19 cellular contexts compared by ENCODE assay signal in the genomic region with DNA sequence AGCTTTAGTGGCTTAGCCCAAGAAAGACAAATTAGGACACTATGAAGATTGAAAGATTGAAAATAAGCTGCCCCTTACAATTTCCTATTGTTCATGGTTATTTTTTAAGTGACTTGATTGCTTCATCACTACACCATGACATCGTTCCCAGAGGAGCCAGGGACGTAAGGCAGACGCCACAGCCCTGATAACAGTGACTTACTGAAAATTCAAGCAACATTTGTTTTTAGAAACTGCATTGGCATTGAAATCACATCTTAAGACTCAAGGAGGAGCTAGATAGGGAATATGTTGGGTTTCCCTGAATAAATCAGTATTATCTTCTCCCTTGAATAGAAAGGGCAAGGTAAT. TPM values are rescaled to one million over a fixed set of nuclear protein-coding genes. Genes with fewer than 3 reads are reported as not detected.
DNase-seq lines count a peak whose midpoint lies in the region; ATAC-seq and TF ChIP-seq lines count a peak whose summit lies in the region.
"Had no signal": no experiment of that assay in that cellular context is flagged by ENCODE, and none has a peak within 500 bp of the region (broad histone marks: within the 10 kb centered on the region; RNA-seq: fewer than 3 reads in every experiment).

No MANE protein-coding gene starts in this region.

- no peaks in the 10 kb centered on the region for H3K27me3 ChIP-seq in RWPE2 (ENCODE audit: insufficient read depth, poor library complexity, severe bottlenecking)
- no peaks in the 10 kb centered on the region for H3K27me3 ChIP-seq in left ventricle myocardium inferior (ENCODE audit: low read depth)
- no peaks in the 10 kb centered on the region for H3K27me3 ChIP-seq in rectal smooth muscle tissue (ENCODE audit: control insufficient read depth, insufficient read depth, low read length)
- H3K27me3 ChIP-seq: transverse colon had no signal

- intact Hi-C loops in left ventricle myocardium inferior (cut with micrococcal nuclease), result no loop called here

- H3K4me1 Mint-ChIP-seq in chondrocyte (ENCODE audit: low read depth) (peaks cover 97% of the 10 kb centered on the region), glutamatergic neuron (ENCODE audit: low read depth, unreplicated experiment) (peaks cover 13% of the 10 kb centered on the region)

- no peak overlapping the region for H3K9ac ChIP-seq in rectal smooth muscle tissue (ENCODE audit: low read length)

- H3K4me3 ChIP-seq in RWPE2 (ENCODE audit: severe bottlenecking) (no peak overlapping the region), left ventricle myocardium inferior (no peak overlapping the region), rectal smooth muscle tissue (ENCODE audit: low read length) (no peak overlapping the region)
- H3K4me3 ChIP-seq: lung, transverse colon had no signal

- H3K27ac Mint-ChIP-seq in chondrocyte (ENCODE audit: unreplicated experiment) (peak overlapping the region; percentile 91), glutamatergic neuron (ENCODE audit: unreplicated experiment) (no peak overlapping the region)
- H3K27ac Mint-ChIP-seq: CD8-positive, alpha-beta T cell had no signal

- peaks cover 2% of the 10 kb centered on the region for H3K36me3 Mint-ChIP-seq in chondrocyte (ENCODE audit: low read depth)
- H3K36me3 Mint-ChIP-seq in glutamatergic neuron (ENCODE audit: unreplicated experiment), result no peaks in the 10 kb centered on the region
- H3K36me3 Mint-ChIP-seq: CD8-positive, alpha-beta T cell had no signal

- TF ChIP-seq CTCF in RWPE2 (IDR thresholded peaks at IDR 0.05; ENCODE audit: poor library complexity, severe bottlenecking), result no peak
- no peak for TF ChIP-seq CTCF in chondrocyte (IDR thresholded peaks at IDR 0.05)
- no peak for TF ChIP-seq CTCF in left ventricle myocardium inferior (IDR thresholded peaks at IDR 0.05; ENCODE audit: borderline replicate concordance)
- TF ChIP-seq CTCF in glutamatergic neuron (IDR thresholded peaks at IDR 0.05; ENCODE audit: partially characterized antibody, unreplicated experiment), result no peak

- H3K27ac ChIP-seq in RWPE2 (ENCODE audit: poor library complexity, severe bottlenecking) (peak overlapping the region; percentile 57), left ventricle myocardium inferior (replicated peaks) (peak overlapping the region; percentile 2), rectal smooth muscle tissue (ENCODE audit: low read depth, low read length) (peak overlapping the region; percentile 17), substantia nigra (ENCODE audit: low read depth, low read length, poor library complexity, severe bottlenecking) (no peak overlapping the region)

- DNase-seq in RWPE2 (ENCODE audit: low spot score) (no peak), chondrocyte (ENCODE audit: low spot score) (no peak), left ventricle myocardium inferior (peak; percentile 16), NCI-H187 treated with DMSO at 0.1 percent for 48 hours (lab: John Stamatoyannopoulos, UW) (no peak), NCI-H2107 treated with DMSO at 0.1 percent for 48 hours (lab: John Stamatoyannopoulos, UW; ENCODE audit: unreplicated experiment) (no peak), substantia nigra (lab: John Stamatoyannopoulos, UW) (no peak), glutamatergic neuron (no peak)
- DNase-seq: activated CD4-positive, alpha-beta T cell treated with anti-CD3 and anti-CD28 coated beads for 36 hours; CD8-positive, alpha-beta T cell; DMS53; effector memory CD4-positive, alpha-beta T cell; GF-D8; NCI-H1436 treated with DMSO at 0.1 percent for 48 hours; posterior cingulate gyrus; stimulated activated naive CD4-positive, alpha-beta T cell treated with Interleukin-2 at 50 U/mL for 16 hours; transverse colon had no signal

- H3K9me3 ChIP-seq in RWPE2 (ENCODE audit: severe bottlenecking), result no peaks in the 10 kb centered on the region
- no peaks in the 10 kb centered on the region for H3K9me3 ChIP-seq in left ventricle myocardium inferior (replicated peaks)
- H3K9me3 ChIP-seq: transverse colon had no signal

- H3K27me3 Mint-ChIP-seq in chondrocyte (ENCODE audit: low read depth), result no peaks in the 10 kb centered on the region
- no peaks in the 10 kb centered on the region for H3K27me3 Mint-ChIP-seq in glutamatergic neuron (ENCODE audit: unreplicated experiment)
- H3K27me3 Mint-ChIP-seq: activated CD4-positive, alpha-beta T cell treated with anti-CD3 and anti-CD28 coated beads for 36 hours; IgD-negative memory B cell had no signal

- no peaks in the 10 kb centered on the region for H3K36me3 ChIP-seq in RWPE2 (ENCODE audit: low read depth)
- no peaks in the 10 kb centered on the region for H3K36me3 ChIP-seq in left ventricle myocardium inferior
- no peaks in the 10 kb centered on the region for H3K36me3 ChIP-seq in rectal smooth muscle tissue (ENCODE audit: control insufficient read depth, insufficient read depth, low read length)
- H3K36me3 ChIP-seq: transverse colon had no signal

- H3K4me1 ChIP-seq in RWPE2 (ENCODE audit: insufficient read depth, poor library complexity, severe bottlenecking), result peaks cover 62% of the 10 kb centered on the region
- H3K4me1 ChIP-seq in left ventricle myocardium inferior, result peaks cover 39% of the 10 kb centered on the region
- peaks cover 17% of the 10 kb centered on the region for H3K4me1 ChIP-seq in rectal smooth muscle tissue (ENCODE audit: control insufficient read depth, insufficient read depth, low read length)

- no peak for ATAC-seq in RWPE2 (ENCODE audit: low read depth)
- ATAC-seq: CD8-positive, alpha-beta T cell had no signal

- H3K4me3 Mint-ChIP-seq in chondrocyte (ENCODE audit: unreplicated experiment), result no peak overlapping the region
- no peak overlapping the region for H3K4me3 Mint-ChIP-seq in glutamatergic neuron (ENCODE audit: unreplicated experiment)
- H3K4me3 Mint-ChIP-seq: activated CD4-positive, alpha-beta T cell treated with anti-CD3 and anti-CD28 coated beads for 36 hours; CD8-positive, alpha-beta T cell; IgD-negative memory B cell had no signal

- peaks cover 9% of the 10 kb centered on the region for H3K9me3 Mint-ChIP-seq in chondrocyte (ENCODE audit: low read depth)
- H3K9me3 Mint-ChIP-seq in glutamatergic neuron (ENCODE audit: unreplicated experiment), result no peaks in the 10 kb centered on the region
- H3K9me3 Mint-ChIP-seq: CD8-positive, alpha-beta T cell; IgD-negative memory B cell had no signal

RNA-seq across cellular contexts. Expression of a gene that starts 38.7 kb away (rescaled TPM):
- total RNA-seq in chondrocyte (35.1 to 138 TPM (median 37.4 TPM) in 3 replicates), left ventricle myocardium inferior (179 TPM), glutamatergic neuron (ENCODE audit: unreplicated experiment) (84.9 TPM)
